ENCODE assay signal across 18 cellular contexts in genomic region chr14:68501621-68502052, GRCh38.
DNase-seq lines count a peak whose midpoint lies in the region; ATAC-seq and TF ChIP-seq lines count a peak whose summit lies in the region.
"Had no signal": no experiment of that assay in that cellular context is flagged by ENCODE, and none has a peak within 500 bp of the region (broad histone marks: within the 10 kb centered on the region; RNA-seq: fewer than 3 reads in every experiment).

No MANE protein-coding gene starts in this region.

- peaks cover 6% of the 10 kb centered on the region for H3K4me1 Mint-ChIP-seq in activated CD8-positive, alpha-beta memory T cell treated with anti-CD3 and anti-CD28 coated beads, Interleukin-2, amount 10 ng/mL, durations not matched to agents 7 days and 5 days

- H3K27me3 Mint-ChIP-seq in activated CD8-positive, alpha-beta memory T cell treated with anti-CD3 and anti-CD28 coated beads, Interleukin-2, amount 10 ng/mL, durations not matched to agents 7 days and 5 days = no peaks in the 10 kb centered on the region
- H3K27me3 Mint-ChIP-seq: activated naive CD8-positive, alpha-beta T cell treated with anti-CD3 and anti-CD28 coated beads, Interleukin-2, amount 50 U/mL, for 24 hours; central memory CD8-positive, alpha-beta T cell had no signal

- H3K36me3 Mint-ChIP-seq in activated CD8-positive, alpha-beta memory T cell treated with anti-CD3 and anti-CD28 coated beads, Interleukin-2, amount 10 ng/mL, durations not matched to agents 7 days and 5 days = no peaks in the 10 kb centered on the region

- ATAC-seq in body of pancreas (peak; percentile 68), lower lobe of right lung (no peak), HG02981 (IDR thresholded peaks at IDR 0.05; ENCODE audit: unreplicated experiment) (no peak)
- no peak for ATAC-seq in activated CD8-positive, alpha-beta memory T cell treated with anti-CD3 and anti-CD28 coated beads, Interleukin-2, amount 10 ng/mL, durations not matched to agents 7 days and 5 days
- ATAC-seq: activated naive CD8-positive, alpha-beta T cell treated with anti-CD3 and anti-CD28 coated beads, Interleukin-2, amount 50 U/mL, for 24 hours; stimulated activated naive CD8-positive, alpha-beta T cell treated with anti-CD3 and anti-CD28 coated beads, Interleukin-15, Interleukin-2, amounts not matched to agents 100 U/mL and 50 U/mL, for 24 hours had no signal

- no peaks in the 10 kb centered on the region for H3K9me3 Mint-ChIP-seq in activated CD8-positive, alpha-beta memory T cell treated with anti-CD3 and anti-CD28 coated beads, Interleukin-2, amount 10 ng/mL, durations not matched to agents 7 days and 5 days (ENCODE audit: low read depth)
- H3K9me3 Mint-ChIP-seq: activated naive CD8-positive, alpha-beta T cell treated with anti-CD3 and anti-CD28 coated beads, Interleukin-2, amount 50 U/mL, for 24 hours; central memory CD8-positive, alpha-beta T cell had no signal

- CTCF ChIA-PET in activated CD8-positive, alpha-beta memory T cell treated with anti-CD3 and anti-CD28 coated beads, Interleukin-2, amount 10 ng/mL, durations not matched to agents 7 days and 5 days (lab: Charles Lee) = no interaction called here

- no peaks in the 10 kb centered on the region for H3K9me3 ChIP-seq in body of pancreas
- H3K9me3 ChIP-seq in lower lobe of right lung = no peaks in the 10 kb centered on the region
- no peaks in the 10 kb centered on the region for H3K9me3 ChIP-seq in thyroid gland
- H3K9me3 ChIP-seq: Peyer's patch had no signal

- H3K4me1 ChIP-seq in body of pancreas = peaks cover 15% of the 10 kb centered on the region
- H3K4me1 ChIP-seq in lower lobe of right lung = peaks cover 31% of the 10 kb centered on the region
- peaks cover 33 to 52% of the 10 kb centered on the region in 2 donors for H3K4me1 ChIP-seq in thyroid gland

- DNase-seq in HK-2 (ENCODE audit: unreplicated experiment) (peak; percentile 14), body of pancreas (peak; percentile 68 to 82 (median 72)), lower lobe of right lung (peak; percentile 71), thyroid gland (peak; percentile 99), SKM-1 (lab: John Stamatoyannopoulos, UW; ENCODE audit: unreplicated experiment) (no peak)
- no peak for DNase-seq in activated CD8-positive, alpha-beta memory T cell treated with anti-CD3 and anti-CD28 coated beads, Interleukin-2, amount 10 ng/mL, durations not matched to agents 7 days and 5 days
- DNase-seq in activated naive CD4-positive, alpha-beta T cell (lab: John Stamatoyannopoulos, UW) = no peak
- DNase-seq: activated CD4-positive, alpha-beta T cell treated with anti-CD3 and anti-CD28 coated beads, Interleukin-2, amount 50 U/mL, for 1 hour; activated naive CD8-positive, alpha-beta T cell treated with anti-CD3 and anti-CD28 coated beads, Interleukin-2, amount 50 U/mL, for 24 hours; activated T-cell treated with anti-CD3 and anti-CD28 coated beads, Interleukin-2, amount 50 U/mL, for 48 hours; AML-193; NCI-H1694 treated with DMSO at 0.1 percent for 48 hours; NCI-H524; Peyer's patch; stimulated activated naive CD8-positive, alpha-beta T cell treated with anti-CD3 and anti-CD28 coated beads, Interleukin-15, Interleukin-2, amounts not matched to agents 100 U/mL and 50 U/mL, for 24 hours; T-helper 1 cell had no signal

- no peaks in the 10 kb centered on the region for H3K36me3 ChIP-seq in body of pancreas (replicated peaks in 1 of 2; ENCODE audit: insufficient read depth in 1 of 2, low read depth in 2 of 2)
- H3K36me3 ChIP-seq in lower lobe of right lung = no peaks in the 10 kb centered on the region
- H3K36me3 ChIP-seq in thyroid gland = no peaks in the 10 kb centered on the region
- H3K36me3 ChIP-seq: Peyer's patch had no signal

- intact Hi-C loops in body of pancreas (cut with DNase I) (no loop called here), lower lobe of right lung (cut with DNase I) (no loop called here), thyroid gland (cut with DNase I) (no loop called here)

- H3K27ac Mint-ChIP-seq in activated CD8-positive, alpha-beta memory T cell treated with anti-CD3 and anti-CD28 coated beads, Interleukin-2, amount 10 ng/mL, durations not matched to agents 7 days and 5 days = no peak overlapping the region
- H3K27ac Mint-ChIP-seq: activated naive CD8-positive, alpha-beta T cell treated with anti-CD3 and anti-CD28 coated beads, Interleukin-2, amount 50 U/mL, for 24 hours had no signal

- H3K4me3 ChIP-seq in body of pancreas = no peak overlapping the region
- no peak overlapping the region for H3K4me3 ChIP-seq in lower lobe of right lung
- no peak overlapping the region for H3K4me3 ChIP-seq in thyroid gland (replicated peaks in 1 of 3)
- H3K4me3 ChIP-seq: Peyer's patch had no signal

- WGBS in body of pancreas, 2 donors = 45 to 51% methylated on average over 7 to 9 of the region's 9 CpGs
- WGBS in thyroid gland, 2 donors = 27 to 29% methylated on average over 8 to 9 of the region's 9 CpGs

- H3K27me3 ChIP-seq in body of pancreas (no peaks in the 10 kb centered on the region), lower lobe of right lung (ENCODE audit: low read depth) (no peaks in the 10 kb centered on the region), thyroid gland (no peaks in the 10 kb centered on the region)
- H3K27me3 ChIP-seq: Peyer's patch had no signal

- TF ChIP-seq CTCF in body of pancreas (IDR thresholded peaks at IDR 0.05) = no peak
- TF ChIP-seq CTCF in lower lobe of right lung (IDR thresholded peaks at IDR 0.05) = no peak
- no peak for TF ChIP-seq CTCF in thyroid gland (IDR thresholded peaks at IDR 0.05)

- TF ChIP-seq POLR2A in body of pancreas (IDR thresholded peaks at IDR 0.05) = no peak
- TF ChIP-seq POLR2A in thyroid gland (IDR thresholded peaks at IDR 0.05) = peak in 1 of 2 donors; percentile 86

- H3K4me3 Mint-ChIP-seq in activated CD8-positive, alpha-beta memory T cell treated with anti-CD3 and anti-CD28 coated beads, Interleukin-2, amount 10 ng/mL, durations not matched to agents 7 days and 5 days = no peak overlapping the region
- H3K4me3 Mint-ChIP-seq: activated naive CD8-positive, alpha-beta T cell treated with anti-CD3 and anti-CD28 coated beads, Interleukin-2, amount 50 U/mL, for 24 hours; central memory CD8-positive, alpha-beta T cell had no signal

- peak overlapping the region in 3 of 4 donors; percentile 1 to 61 (median 41) for H3K27ac ChIP-seq in body of pancreas
- peak overlapping the region; percentile 22 for H3K27ac ChIP-seq in lower lobe of right lung
- peak overlapping the region; percentile 83 to 93 (median 92) for H3K27ac ChIP-seq in thyroid gland
- H3K27ac ChIP-seq: Peyer's patch had no signal

Comparison
In these comparisons a context has a peak if more than half of its experiments do, and no peak if none do; other contexts are left out.
1. DNase-seq: peak in HK-2 (single experiment), body of pancreas (4 of 4), lower lobe of right lung (single experiment) and thyroid gland (2 of 2); none in activated CD8-positive, alpha-beta memory T cell treated with anti-CD3 and anti-CD28 coated beads, Interleukin-2, amount 10 ng/mL, durations not matched to agents 7 days and 5 days (single experiment), activated naive CD4-positive, alpha-beta T cell (0 of 4) and SKM-1 (single experiment).
2. H3K27ac ChIP-seq: peak in every context shown above with its lines; median percentile 92 in thyroid gland; 41 in body of pancreas; 22 in lower lobe of right lung.